8 cellular contexts compared by ENCODE assay signal in genomic region chr3:69200384-69201068, GRCh38.
A peak's percentile ranks its signal among the peaks of the same experiment; 100 is the strongest.
DNase-seq lines count a peak whose midpoint lies in the region; ATAC-seq, FAIRE-seq and TF ChIP-seq lines count a peak whose summit lies in the region.

No MANE protein-coding gene starts in this region.

- H3K27ac ChIP-seq in VCaP = peak overlapping the region; percentile 96
- peak overlapping the region; percentile 74 for H3K27ac ChIP-seq in upper lobe of right lung

- intact Hi-C loops in upper lobe of right lung (cut with DNase I) = no loop called here

- peak overlapping the region; percentile 41 for H3K4me3 ChIP-seq in upper lobe of right lung

- peak overlapping the region in 4 of 10 donors; percentile 5 to 89 (median 70) for H3K27ac Mint-ChIP-seq in naive thymus-derived CD8-positive, alpha-beta T cell

- peaks cover 9 to 40% (median 31%) of the 10 kb centered on the region in 4 donors for H3K4me1 Mint-ChIP-seq in naive thymus-derived CD8-positive, alpha-beta T cell

- TF ChIP-seq EP300 in Ishikawa (IDR thresholded peaks at IDR 0.05; ENCODE audit: borderline replicate concordance) = no peak

- H3K9me3 ChIP-seq in upper lobe of right lung = no peaks in the 10 kb centered on the region

- H3K9me3 Mint-ChIP-seq in naive thymus-derived CD8-positive, alpha-beta T cell = no peaks in the 10 kb centered on the region

- FAIRE-seq in endometrium (lab: Jason Lieb, UNC) = peak; percentile 74

- peaks cover 25% of the 10 kb centered on the region for H3K4me1 ChIP-seq in upper lobe of right lung

- H3K27me3 Mint-ChIP-seq in naive thymus-derived CD8-positive, alpha-beta T cell = no peaks in the 10 kb centered on the region

- TF ChIP-seq CTCF in VCaP (conservative IDR thresholded peaks at IDR 0.05) = no peak
- TF ChIP-seq CTCF in upper lobe of right lung (IDR thresholded peaks at IDR 0.05) = no peak

- no peak for ATAC-seq in naive thymus-derived CD8-positive, alpha-beta T cell
- ATAC-seq in upper lobe of right lung (peak; percentile 76), HG03378 (IDR thresholded peaks at IDR 0.05; ENCODE audit: unreplicated experiment) (no peak), HG02885 (IDR thresholded peaks at IDR 0.05; ENCODE audit: poor library complexity, unreplicated experiment) (no peak), GM18861 (IDR thresholded peaks at IDR 0.05; ENCODE audit: unreplicated experiment) (no peak)

- peaks cover 41% of the 10 kb centered on the region for H3K36me3 ChIP-seq in upper lobe of right lung

- no peak; the same call in 1 of the 2 replicates for TF ChIP-seq RAD21 in Ishikawa (IDR thresholded peaks at IDR 0.05; ENCODE audit: low read depth)

- peak overlapping the region in 6 of 10 donors; percentile 16 to 89 (median 82) for H3K4me3 Mint-ChIP-seq in naive thymus-derived CD8-positive, alpha-beta T cell

- POLR2A ChIA-PET in naive thymus-derived CD8-positive, alpha-beta T cell (lab: Charles Lee) = interaction anchor here (1.3 kb wide), 1 partner anchor 10 kb away, joined by 3 read pairs; no protein-coding TSS in a partner anchor

- H3K27me3 ChIP-seq in upper lobe of right lung = no peaks in the 10 kb centered on the region

- DNase-seq in naive thymus-derived CD8-positive, alpha-beta T cell = no peak
- no peak for DNase-seq in upper lobe of right lung

- H3K36me3 Mint-ChIP-seq in naive thymus-derived CD8-positive, alpha-beta T cell = no peaks in the 10 kb centered on the region

TF ChIP-seq in Ishikawa, 13 proteins besides CTCF, POLR2A, EP300 and RAD21:
- no peak; the same call in 1 of the 2 replicates for TF ChIP-seq FOXM1 (IDR thresholded peaks at IDR 0.05; ENCODE audit: borderline replicate concordance, low read depth)
- TF ChIP-seq MAX (IDR thresholded peaks at IDR 0.05) = peak; percentile 56
- TF ChIP-seq ZBTB7A (IDR thresholded peaks at IDR 0.05; ENCODE audit: low read depth) = no peak
- TF ChIP-seq YY1 (IDR thresholded peaks at IDR 0.05; ENCODE audit: low read depth) = peak; percentile 6; the same call in 1 of the 2 replicates
- no peak for TF ChIP-seq REST (IDR thresholded peaks at IDR 0.05; ENCODE audit: low read depth)
- TF ChIP-seq USF1 (IDR thresholded peaks at IDR 0.05) = no peak
- TF ChIP-seq CREB1 (IDR thresholded peaks at IDR 0.05; ENCODE audit: low read depth) = no peak
- TF ChIP-seq TAF1 (IDR thresholded peaks at IDR 0.05; ENCODE audit: low read depth) = no peak
- TF ChIP-seq EGR1 (IDR thresholded peaks at IDR 0.05) = no peak
- TF ChIP-seq NFIC (IDR thresholded peaks at IDR 0.05) = no peak
- 0 out of 2 replicates have a peak, but pooled peaks have one; percentile 5 for TF ChIP-seq TEAD4 (IDR thresholded peaks at IDR 0.05)
- TF ChIP-seq TCF12 (IDR thresholded peaks at IDR 0.05; ENCODE audit: low read depth) = peak; percentile 75
- TF ChIP-seq CEBPB (IDR thresholded peaks at IDR 0.05) = no peak
TF ChIP-seq in Ishikawa: peak in this region for 4.
